ENCODE assay signal across 10 cellular contexts in the genomic region with DNA sequence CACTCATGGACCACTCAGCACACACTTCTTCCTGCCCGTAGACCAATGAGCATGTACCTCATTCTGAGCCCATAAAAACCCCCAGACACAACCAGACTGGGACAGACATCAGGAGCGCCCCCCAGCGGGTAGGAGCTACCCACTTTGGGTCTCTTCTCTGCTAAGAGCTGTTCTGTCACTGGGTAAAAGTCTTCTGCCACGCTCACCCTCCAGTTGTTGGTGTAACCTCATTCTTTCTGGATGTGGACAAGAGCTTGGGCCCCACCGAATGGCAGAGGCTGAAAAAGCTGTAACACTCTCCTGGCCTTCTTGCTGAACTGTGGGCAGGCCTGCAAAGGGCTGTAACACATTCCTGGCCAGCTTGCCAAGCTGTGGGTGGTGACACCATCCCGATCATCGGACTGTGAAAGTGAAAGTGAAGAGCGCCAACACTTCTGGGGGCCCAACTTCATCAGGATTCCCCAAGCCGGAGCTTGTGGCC.
DNase-seq lines count a peak whose midpoint lies in the region; ATAC-seq and TF ChIP-seq lines count a peak whose summit lies in the region.
"Had no signal": no experiment of that assay in that cellular context is flagged by ENCODE, and none has a peak within 500 bp of the region (broad histone marks: within the 10 kb centered on the region; RNA-seq: fewer than 3 reads in every experiment).

No MANE protein-coding gene starts in this region.

- peak; percentile 13 for DNase-seq in GM23338 (ENCODE audit: low spot score)
- peak; percentile 7 for DNase-seq in OCI-M2 (lab: John Stamatoyannopoulos, UW; ENCODE audit: unreplicated experiment)
- DNase-seq in mammary epithelial cell: peak; percentile 0
- no peak for DNase-seq in NCI-H446 treated with DMSO at 0.1 percent for 48 hours (lab: John Stamatoyannopoulos, UW)
- DNase-seq in ureter (ENCODE audit: low spot score): no peak
- DNase-seq: activated CD4-positive, alpha-beta T cell treated with anti-CD3 and anti-CD28 coated beads, Interleukin-2, amount 50 U/mL, for 1 hour; activated gamma-delta T cell treated with Interleukin-2 at 50 U/mL for 16 hours; naive thymus-derived CD4-positive, alpha-beta T cell had no signal

- no peak for ATAC-seq in GM23338
- no peak for ATAC-seq in GM21619 (IDR thresholded peaks at IDR 0.05; ENCODE audit: unreplicated experiment)
- ATAC-seq: naive thymus-derived CD4-positive, alpha-beta T cell had no signal

- peaks cover 19% of the 10 kb centered on the region for H3K36me3 Mint-ChIP-seq in GM23338 (ENCODE audit: low read depth)
- H3K36me3 Mint-ChIP-seq: naive thymus-derived CD4-positive, alpha-beta T cell had no signal

- H3K4me1 Mint-ChIP-seq in GM23338: peaks cover 10% of the 10 kb centered on the region; the same call in 2 of the 3 replicates
- H3K4me1 Mint-ChIP-seq: naive thymus-derived CD4-positive, alpha-beta T cell had no signal

- H2AFZ ChIP-seq in GM23338 (peak overlapping the region; percentile 49; the same call in 1 of the 2 replicates), mammary epithelial cell (ENCODE audit: low read depth, low read length) (peak overlapping the region; percentile 86)

- H3F3A ChIP-seq in GM23338 (replicated peaks; ENCODE audit: low read depth): no peaks in the 10 kb centered on the region

- no peak overlapping the region for H3K27ac ChIP-seq in GM23338 (ENCODE audit: low read depth)
- no peak overlapping the region for H3K27ac ChIP-seq in mammary epithelial cell (ENCODE audit: insufficient read depth, low read depth, low read length)

- no peaks in the 10 kb centered on the region for H4K20me1 ChIP-seq in GM23338 (replicated peaks; ENCODE audit: insufficient read depth)
- no peaks in the 10 kb centered on the region for H4K20me1 ChIP-seq in mammary epithelial cell (ENCODE audit: insufficient read depth, low read length)

- peaks cover 5% of the 10 kb centered on the region; the same call in 1 of the 2 replicates for H3K9me2 ChIP-seq in GM23338 (ENCODE audit: insufficient read depth)

- peaks cover 2% of the 10 kb centered on the region for H3K9me3 ChIP-seq in mammary epithelial cell (replicated peaks; ENCODE audit: insufficient read depth, low read length)
- H3K9me3 ChIP-seq in skeletal muscle satellite cell (replicated peaks; ENCODE audit: low read length): no peaks in the 10 kb centered on the region

- dilution Hi-C loops in mammary epithelial cell (cut with HindIII; ENCODE audit: low sequenced_read_pairs): no loop called here

- H3K9ac ChIP-seq in mammary epithelial cell (ENCODE audit: insufficient read depth, low read length) (no peak overlapping the region), skeletal muscle satellite cell (ENCODE audit: low read depth, low read length) (peak overlapping the region; percentile 53)

- H3K79me2 ChIP-seq in GM23338 (replicated peaks; ENCODE audit: insufficient read depth): no peaks in the 10 kb centered on the region
- H3K79me2 ChIP-seq in mammary epithelial cell (ENCODE audit: insufficient read depth, low read length): no peaks in the 10 kb centered on the region

- in situ Hi-C loops in mammary epithelial cell (cut with MboI; ENCODE audit: low sequenced_read_pairs in 2 of 2): no loop called here

- TF ChIP-seq CTCF in GM23338 (conservative IDR thresholded peaks at IDR 0.05; ENCODE audit: low read depth in 2 of 2) (peak; percentile 18 to 22; a peak in 2 of 4 replicates), mammary epithelial cell (conservative IDR thresholded peaks at IDR 0.05 in 1 of 2, IDR thresholded peaks at IDR 0.05 in 1 of 2; ENCODE audit: extremely low read depth in 1 of 2, insufficient read depth in 1 of 2, low read depth in 1 of 2, low read length in 2 of 2) (no peak)

- no peak overlapping the region for H3K4me3 ChIP-seq in GM23338
- peak overlapping the region; percentile 18 to 42 (median 22) for H3K4me3 ChIP-seq in mammary epithelial cell (replicated peaks in 1 of 3; ENCODE audit: insufficient read depth in 1 of 3, low read depth in 2 of 3, low read length in 3 of 3)
- H3K4me3 ChIP-seq in skeletal muscle satellite cell (ENCODE audit: low read length): peak overlapping the region; percentile 64

- no TSS peak for BruUV-seq in mammary epithelial cell (replicated peaks; lab: Mats Ljungman, UMichigan)

- H3K36me3 ChIP-seq in GM23338 (ENCODE audit: insufficient read depth): no peaks in the 10 kb centered on the region
- no peaks in the 10 kb centered on the region for H3K36me3 ChIP-seq in mammary epithelial cell (ENCODE audit: insufficient read depth, low read length)
- H3K36me3 ChIP-seq in skeletal muscle satellite cell (ENCODE audit: insufficient read depth, low read length): no peaks in the 10 kb centered on the region

- H3K4me1 ChIP-seq in GM23338 (ENCODE audit: insufficient read depth) (peaks cover 14% of the 10 kb centered on the region), mammary epithelial cell (ENCODE audit: insufficient read depth, low read length) (no peaks in the 10 kb centered on the region), skeletal muscle satellite cell (ENCODE audit: control insufficient read depth, insufficient read depth, low read length) (peaks cover 8% of the 10 kb centered on the region)

- H3K27ac Mint-ChIP-seq in GM23338: no peak overlapping the region
- H3K27ac Mint-ChIP-seq: naive thymus-derived CD4-positive, alpha-beta T cell had no signal

- no peak overlapping the region for H3K4me2 ChIP-seq in GM23338
- peak overlapping the region; percentile 58 for H3K4me2 ChIP-seq in mammary epithelial cell (ENCODE audit: insufficient read depth, low read depth, low read length)
- H3K4me2 ChIP-seq in skeletal muscle satellite cell (ENCODE audit: low read length): peak overlapping the region; percentile 89

- peaks cover 15% of the 10 kb centered on the region for H3K9me3 Mint-ChIP-seq in GM23338

- CTCF ChIA-PET in mammary epithelial cell (lab: Charles Lee; ENCODE audit: low non-redundant PET): no interaction called here

- 26% methylated on average over 6 of the region's 9 CpGs for WGBS in mammary epithelial cell (ENCODE audit: low coverage, missing lambda C conversion rate)

- intact Hi-C loops in mammary epithelial cell (cut with micrococcal nuclease): no loop called here

- no peaks in the 10 kb centered on the region for H3K27me3 Mint-ChIP-seq in GM23338 (ENCODE audit: insufficient read depth, low read depth, poor library complexity)
- H3K27me3 Mint-ChIP-seq: naive thymus-derived CD4-positive, alpha-beta T cell had no signal

- no peak overlapping the region for H3K4me3 Mint-ChIP-seq in GM23338
- H3K4me3 Mint-ChIP-seq: naive thymus-derived CD4-positive, alpha-beta T cell had no signal

- H3K27me3 ChIP-seq in GM23338 (ENCODE audit: insufficient read depth): no peaks in the 10 kb centered on the region
- no peaks in the 10 kb centered on the region for H3K27me3 ChIP-seq in mammary epithelial cell (ENCODE audit: insufficient read depth, low read length)
- no peaks in the 10 kb centered on the region for H3K27me3 ChIP-seq in skeletal muscle satellite cell (ENCODE audit: control insufficient read depth, insufficient read depth, low read length)

TF ChIP-seq in GM23338, 12 proteins besides CTCF, POLR2A, EP300 and RAD21 (continues in another document):
- TF ChIP-seq POLR2AphosphoS5 (IDR thresholded peaks at IDR 0.05; ENCODE audit: low read depth) (no peak), NANOG (IDR thresholded peaks at IDR 0.05; ENCODE audit: borderline replicate concordance) (no peak), CREB1 (CRISPR knock-in tag; IDR thresholded peaks at IDR 0.05; ENCODE audit: low read depth) (no peak), EZH2phosphoT487 (IDR thresholded peaks at IDR 0.05; ENCODE audit: unreplicated experiment) (no peak), ZNF331 (CRISPR knock-in tag; IDR thresholded peaks at IDR 0.05; ENCODE audit: low read depth) (no peak), REST (IDR thresholded peaks at IDR 0.05; ENCODE audit: unreplicated experiment) (no peak), STAT1 (IDR thresholded peaks at IDR 0.05; ENCODE audit: unreplicated experiment) (no peak)

Comparison
In these comparisons a context has a peak if more than half of its experiments do, and no peak if none do; other contexts are left out.
1. DNase-seq: peak in GM23338 (single experiment), OCI-M2 (single experiment) and mammary epithelial cell (single experiment); none in NCI-H446 treated with DMSO at 0.1 percent for 48 hours (single experiment) and ureter (single experiment).
2. CTCF ChIP-seq: peak in GM23338 (2 of 2); none in mammary epithelial cell (0 of 2).